17 cellular contexts compared by ENCODE assay signal in the genomic region with DNA sequence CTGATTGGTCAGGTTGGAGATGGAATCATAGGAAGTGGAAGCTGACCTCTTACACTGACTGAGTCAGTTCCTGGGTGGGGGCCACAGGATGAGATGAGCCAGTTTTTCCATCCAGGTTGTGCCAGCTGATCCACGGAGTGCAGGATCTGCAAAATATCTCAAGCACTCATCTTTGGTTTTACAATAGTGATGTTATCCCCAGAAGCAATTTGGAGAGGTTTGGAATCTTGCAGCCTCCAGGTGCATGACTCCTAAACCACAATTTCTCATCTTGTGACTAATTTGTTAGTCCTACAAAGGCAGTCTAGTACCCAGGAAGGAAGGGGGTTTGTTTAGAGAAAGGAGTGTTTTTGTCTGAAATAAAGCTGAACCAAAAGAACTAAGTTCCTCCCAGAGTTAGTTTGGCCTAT.
DNase-seq lines count a peak whose midpoint lies in the region; ATAC-seq and TF ChIP-seq lines count a peak whose summit lies in the region.
"Had no signal": no experiment of that assay in that cellular context is flagged by ENCODE, and none has a peak within 500 bp of the region (broad histone marks: within the 10 kb centered on the region; RNA-seq: fewer than 3 reads in every experiment).

No MANE protein-coding gene starts in this region.

- ATAC-seq in RWPE2 (ENCODE audit: low read depth) (peak; percentile 80), HG02884 (IDR thresholded peaks at IDR 0.05; ENCODE audit: unreplicated experiment) (no peak)
- ATAC-seq: activated CD8-positive, alpha-beta T cell treated with anti-CD3 and anti-CD28 coated beads, Interleukin-2, amount 10 ng/mL, durations not matched to agents 7 days and 5 days had no signal

- no peak for TF ChIP-seq CTCF in HFFc6 (IDR thresholded peaks at IDR 0.05)
- TF ChIP-seq CTCF in RWPE2 (IDR thresholded peaks at IDR 0.05; ENCODE audit: poor library complexity, severe bottlenecking): no peak
- TF ChIP-seq CTCF in fibroblast of lung (conservative IDR thresholded peaks at IDR 0.05 in 1 of 2, IDR thresholded peaks at IDR 0.05 in 1 of 2; ENCODE audit: low read depth in 1 of 2, low read length in 2 of 2): no peak
- no peak for TF ChIP-seq CTCF in chondrocyte (IDR thresholded peaks at IDR 0.05)

- no peaks in the 10 kb centered on the region for H4K20me1 ChIP-seq in fibroblast of lung (ENCODE audit: control insufficient read depth, extremely low read depth, insufficient read depth, low read length)

- H3K4me3 ChIP-seq in RWPE2 (ENCODE audit: severe bottlenecking): no peak overlapping the region
- H3K4me3 ChIP-seq in fibroblast of lung (replicated peaks in 1 of 4; ENCODE audit: control extremely low read depth in 1 of 4, insufficient read depth in 1 of 4, low read depth in 3 of 4, low read length in 4 of 4): no peak overlapping the region
- H3K4me3 ChIP-seq: sigmoid colon, SK-N-MC had no signal

- no peak overlapping the region for H2AFZ ChIP-seq in fibroblast of lung (ENCODE audit: low read length)

- peak overlapping the region; percentile 34; the same call in 1 of the 2 replicates for H3K4me3 Mint-ChIP-seq in HFFc6
- no peak overlapping the region for H3K4me3 Mint-ChIP-seq in chondrocyte (ENCODE audit: unreplicated experiment)
- H3K4me3 Mint-ChIP-seq: activated CD8-positive, alpha-beta T cell treated with anti-CD3 and anti-CD28 coated beads, Interleukin-2, amount 10 ng/mL, durations not matched to agents 7 days and 5 days; activated T-helper 1 cell treated with anti-CD3 and anti-CD28 coated beads, Interleukin-12 subunit alpha, Interleukin-12 subunit beta, Interleukin-2, Interleukin-4 antibody, amounts not matched to agents 30 ng/mL and 10 ng/mL and 1 ng/mL, durations not matched to agents 14 hours and 24 hours and 36 hours; memory B cell had no signal

- H3K4me1 Mint-ChIP-seq in HFFc6 (ENCODE audit: low read depth) (peaks cover 40% of the 10 kb centered on the region), chondrocyte (ENCODE audit: low read depth) (peaks cover 22% of the 10 kb centered on the region)
- H3K4me1 Mint-ChIP-seq: memory B cell had no signal

- H3K79me2 ChIP-seq in fibroblast of lung (ENCODE audit: control insufficient read depth, insufficient read depth, low read length): no peaks in the 10 kb centered on the region

- no peaks in the 10 kb centered on the region for H3K27me3 ChIP-seq in RWPE2 (ENCODE audit: insufficient read depth, poor library complexity, severe bottlenecking)
- H3K27me3 ChIP-seq in fibroblast of lung (ENCODE audit: control insufficient read depth, insufficient read depth, low read length): no peaks in the 10 kb centered on the region
- H3K27me3 ChIP-seq: sigmoid colon had no signal

- H3K9me3 Mint-ChIP-seq in HFFc6 (peaks cover 11% of the 10 kb centered on the region), chondrocyte (ENCODE audit: low read depth) (peaks cover 11% of the 10 kb centered on the region)
- H3K9me3 Mint-ChIP-seq: activated T-helper 1 cell treated with anti-CD3 and anti-CD28 coated beads, Interleukin-12 subunit alpha, Interleukin-12 subunit beta, Interleukin-2, Interleukin-4 antibody, amounts not matched to agents 30 ng/mL and 10 ng/mL and 1 ng/mL, durations not matched to agents 14 hours and 24 hours and 36 hours had no signal

- H3K9ac ChIP-seq in fibroblast of lung (ENCODE audit: insufficient read depth, low read length): no peak overlapping the region

- H3K27me3 Mint-ChIP-seq in HFFc6 (ENCODE audit: insufficient read depth): peaks cover 3% of the 10 kb centered on the region
- H3K27me3 Mint-ChIP-seq in chondrocyte (ENCODE audit: low read depth): no peaks in the 10 kb centered on the region
- H3K27me3 Mint-ChIP-seq: memory B cell had no signal

- DNase-seq in A172 (ENCODE audit: low spot score) (peak; percentile 96), HFFc6 (peak; percentile 83), RWPE2 (ENCODE audit: low spot score) (peak; percentile 91), fibroblast of lung (ENCODE audit: low read depth in 2 of 2) (peak; percentile 32 to 93), NCI-H2171 (lab: John Stamatoyannopoulos, UW) (no peak), chondrocyte (ENCODE audit: low spot score) (no peak), GM19238 (ENCODE audit: insufficient read length, low spot score) (no peak)
- DNase-seq: activated CD8-positive, alpha-beta T cell treated with anti-CD3 and anti-CD28 coated beads, Interleukin-2, amount 10 ng/mL, durations not matched to agents 7 days and 5 days; amniotic stem cell; Caco-2; MV-4-11; sigmoid colon; stimulated activated CD4-positive, alpha-beta T cell treated with anti-CD3 and anti-CD28 coated beads, Interleukin-4, amount 100 ng/mL, for 1 hour had no signal

- no peak overlapping the region for H3K4me2 ChIP-seq in fibroblast of lung (ENCODE audit: extremely low read depth, insufficient read depth, low read length)

- H3K36me3 ChIP-seq in RWPE2 (ENCODE audit: low read depth) (peaks cover 3% of the 10 kb centered on the region), fibroblast of lung (ENCODE audit: control insufficient read depth, insufficient read depth, low read length) (no peaks in the 10 kb centered on the region)
- H3K36me3 ChIP-seq: sigmoid colon had no signal

- peaks cover 10% of the 10 kb centered on the region; the same call in 1 of the 2 replicates for H3K36me3 Mint-ChIP-seq in HFFc6 (ENCODE audit: low read depth)
- H3K36me3 Mint-ChIP-seq in chondrocyte (ENCODE audit: low read depth): peaks cover 2% of the 10 kb centered on the region
- H3K36me3 Mint-ChIP-seq: memory B cell had no signal

- peak overlapping the region; percentile 99 for H3K27ac ChIP-seq in RWPE2 (ENCODE audit: poor library complexity, severe bottlenecking)
- no peak overlapping the region for H3K27ac ChIP-seq in fibroblast of lung (ENCODE audit: insufficient read depth, low read length)
- H3K27ac ChIP-seq: sigmoid colon, SK-N-MC had no signal

- H3K9me3 ChIP-seq in RWPE2 (ENCODE audit: severe bottlenecking) (peaks cover 3% of the 10 kb centered on the region), fibroblast of lung (ENCODE audit: control insufficient read depth, insufficient read depth, low read depth, low read length) (no peaks in the 10 kb centered on the region)
- H3K9me3 ChIP-seq: sigmoid colon had no signal

- peaks cover 60% of the 10 kb centered on the region for H3K4me1 ChIP-seq in RWPE2 (ENCODE audit: insufficient read depth, poor library complexity, severe bottlenecking)
- H3K4me1 ChIP-seq in fibroblast of lung (ENCODE audit: control insufficient read depth, extremely low read depth, insufficient read depth, low read length): no peaks in the 10 kb centered on the region
- H3K4me1 ChIP-seq: Caco-2, sigmoid colon had no signal

- peak overlapping the region; percentile 40 for H3K27ac Mint-ChIP-seq in HFFc6
- H3K27ac Mint-ChIP-seq in chondrocyte (ENCODE audit: unreplicated experiment): no peak overlapping the region
- H3K27ac Mint-ChIP-seq: activated CD8-positive, alpha-beta T cell treated with anti-CD3 and anti-CD28 coated beads, Interleukin-2, amount 10 ng/mL, durations not matched to agents 7 days and 5 days; activated T-helper 1 cell treated with anti-CD3 and anti-CD28 coated beads, Interleukin-12 subunit alpha, Interleukin-12 subunit beta, Interleukin-2, Interleukin-4 antibody, amounts not matched to agents 30 ng/mL and 10 ng/mL and 1 ng/mL, durations not matched to agents 14 hours and 24 hours and 36 hours; memory B cell had no signal

Comparison
In these comparisons a context has a peak if more than half of its experiments do, and no peak if none do; other contexts are left out.
1. DNase-seq: peak in A172 (single experiment), HFFc6 (single experiment), RWPE2 (single experiment) and fibroblast of lung (2 of 2); none in NCI-H2171 (single experiment), chondrocyte (single experiment) and GM19238 (single experiment).